ENCODE assay signal across 18 cellular contexts in the genomic region with DNA sequence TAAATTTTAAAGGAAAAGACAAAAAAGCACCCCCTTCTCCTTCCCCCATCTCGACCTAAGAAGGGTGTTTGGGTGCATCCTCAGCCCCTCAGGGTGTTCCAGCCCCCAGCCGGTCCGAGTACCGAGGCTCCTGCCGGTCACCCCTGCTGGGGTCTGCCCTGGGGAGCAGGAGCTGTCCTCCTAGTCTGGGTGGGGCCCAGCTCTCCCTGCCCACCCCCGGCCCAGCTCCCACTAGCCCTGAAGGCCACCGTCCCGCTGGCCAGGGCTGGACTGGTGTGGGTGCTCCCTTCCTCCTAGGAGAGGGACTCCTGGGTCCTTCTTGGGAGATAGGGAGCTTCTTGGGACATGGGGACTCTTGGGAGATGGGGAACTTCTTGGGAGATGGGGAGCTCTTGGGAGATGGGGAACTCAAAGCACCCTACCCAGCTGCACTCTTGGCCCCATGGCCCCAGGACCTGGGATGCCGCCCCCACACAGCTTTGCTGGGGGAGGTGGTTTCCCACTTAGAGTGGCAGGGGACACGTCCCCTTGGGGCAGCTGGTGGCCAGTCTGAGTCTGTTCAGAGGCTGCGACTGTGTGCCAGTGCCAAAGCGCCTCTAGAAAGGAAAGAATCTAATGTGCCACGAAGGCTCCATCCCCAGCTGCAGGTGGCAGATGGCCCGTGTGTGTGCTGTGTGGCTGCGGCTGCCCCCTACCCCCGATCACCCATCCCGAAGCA. TPM values are rescaled to one million over a fixed set of nuclear protein-coding genes. Genes with fewer than 3 reads are reported as not detected.
DNase-seq lines count a peak whose midpoint lies in the region; ATAC-seq and TF ChIP-seq lines count a peak whose summit lies in the region.
"Had no signal": no experiment of that assay in that cellular context is flagged by ENCODE, and none has a peak within 500 bp of the region (broad histone marks: within the 10 kb centered on the region; RNA-seq: fewer than 3 reads in every experiment).

No MANE protein-coding gene starts in this region.

- intact Hi-C loops in CD14-positive monocyte (cut with micrococcal nuclease) (no loop called here), right cardiac atrium (cut with DNase I) (no loop called here), sciatic nerve (cut with DNase I) (no loop called here), sigmoid colon (cut with DNase I) (no loop called here)

- H3K27ac ChIP-seq in right cardiac atrium (ENCODE audit: low read length): no peak overlapping the region
- H3K27ac ChIP-seq in sigmoid colon: no peak overlapping the region
- H3K27ac ChIP-seq: GM23248 had no signal

- H3K9me3 Mint-ChIP-seq in CD14-positive monocyte: peaks cover 0 to 1% (median 0%) of the 10 kb centered on the region in 7 donors
- H3K9me3 Mint-ChIP-seq: CD8-positive, alpha-beta T cell had no signal

- H3K36me3 ChIP-seq in sigmoid colon: no peaks in the 10 kb centered on the region

- no peak for TF ChIP-seq CTCF in CD14-positive monocyte (IDR thresholded peaks at IDR 0.05)
- TF ChIP-seq CTCF in sigmoid colon (IDR thresholded peaks at IDR 0.05): no peak

- 88% methylated on average over 17 of the region's 17 CpGs for WGBS in right cardiac atrium
- 82 to 89% methylated on average over 17 of the region's 17 CpGs for WGBS in sigmoid colon, 2 donors

- no peak for TF ChIP-seq POLR2A in sigmoid colon (IDR thresholded peaks at IDR 0.05)

- peaks cover 2 to 3% (median 2%) of the 10 kb centered on the region in 3 donors for H3K27me3 Mint-ChIP-seq in CD14-positive monocyte (ENCODE audit: low read depth in 3 of 3)

- H3K27ac Mint-ChIP-seq in CD14-positive monocyte: no peak overlapping the region
- H3K27ac Mint-ChIP-seq: CD8-positive, alpha-beta T cell had no signal

- no peak for ATAC-seq in activated CD4-positive, CD25-positive, alpha-beta regulatory T cell treated with anti-CD3 and anti-CD28 coated beads, Interleukin-2, amount 50 U/mL, for 24 hours
- no peak for ATAC-seq in right cardiac atrium
- ATAC-seq in sciatic nerve: no peak
- no peak for ATAC-seq in HG02973 (IDR thresholded peaks at IDR 0.05; ENCODE audit: unreplicated experiment)
- ATAC-seq: CD8-positive, alpha-beta T cell; HCT116; PC-3 had no signal

- H3K4me3 ChIP-seq in right cardiac atrium (ENCODE audit: low read length) (no peak overlapping the region), sigmoid colon (no peak overlapping the region)
- H3K4me3 ChIP-seq: GM23248 had no signal

- no peaks in the 10 kb centered on the region for H3K9me3 ChIP-seq in right cardiac atrium (ENCODE audit: control insufficient read depth, low read length)
- no peaks in the 10 kb centered on the region for H3K9me3 ChIP-seq in sigmoid colon

- no peaks in the 10 kb centered on the region for H3K4me1 Mint-ChIP-seq in CD14-positive monocyte

- no peak for TF ChIP-seq EP300 in sigmoid colon (IDR thresholded peaks at IDR 0.05)

- DNase-seq in activated CD4-positive, CD25-positive, alpha-beta regulatory T cell treated with anti-CD3 and anti-CD28 coated beads, Interleukin-2, amount 50 U/mL, for 72 hours: peak; percentile 7
- DNase-seq in CD14-positive monocyte (ENCODE audit: low spot score) (peak; percentile 38), right cardiac atrium (peak; percentile 7 to 27 (median 16)), sciatic nerve (ENCODE audit: low spot score) (peak; percentile 48), sigmoid colon (no peak), iPS-NIHi11 (ENCODE audit: low spot score) (no peak)
- DNase-seq: 8988T; CD8-positive, alpha-beta T cell; DMS79 treated with DMSO at 0.1 percent for 48 hours; GM23248; KBM-7; NCI-H2081 treated with DMSO at 0.1 percent for 48 hours; NCI-H510A; NCI-H774; PC-3 had no signal

- H3K4me3 Mint-ChIP-seq in CD14-positive monocyte: no peak overlapping the region
- H3K4me3 Mint-ChIP-seq: CD8-positive, alpha-beta T cell had no signal

- H3K4me1 ChIP-seq in right cardiac atrium (ENCODE audit: control insufficient read depth, insufficient read depth, low read length): no peaks in the 10 kb centered on the region
- H3K4me1 ChIP-seq in sigmoid colon: no peaks in the 10 kb centered on the region

- H3K27me3 ChIP-seq in right cardiac atrium (ENCODE audit: control insufficient read depth, insufficient read depth) (no peaks in the 10 kb centered on the region), sigmoid colon (no peaks in the 10 kb centered on the region)

- H3K36me3 Mint-ChIP-seq in CD14-positive monocyte: no peaks in the 10 kb centered on the region
- H3K36me3 Mint-ChIP-seq: CD8-positive, alpha-beta T cell had no signal

RNA-seq across cellular contexts. Expression of a gene that starts 44.5 kb away (rescaled TPM):
- polyA plus RNA-seq in CD14-positive monocyte (1 to 10 TPM; 1.5 to 1.7 TPM), right cardiac atrium (4.1 TPM), sigmoid colon (1 to 10 TPM; 2.4 to 9.1 (median 2.5) TPM)
- total RNA-seq in right cardiac atrium (1 to 10 TPM; 3.2 to 5.1 (median 4.2) TPM), sciatic nerve (16.4 TPM), sigmoid colon (1 to 10 TPM; 6.2 to 9.1 (median 6.7) TPM)

RNA-seq across cellular contexts. Expression of a gene that starts 44.8 kb away (rescaled TPM):
- polyA plus RNA-seq in CD14-positive monocyte: 100 to 1,000 TPM; 193 to 235 TPM
- 10 to 100 TPM; 83.6 to 93.9 (median 89.6) TPM for total RNA-seq in right cardiac atrium
- 50.3 TPM for polyA plus RNA-seq in right cardiac atrium
- total RNA-seq in sciatic nerve: 87.3 TPM
- total RNA-seq in sigmoid colon: 10 to 100 TPM; 49.0 to 56.2 (median 50.7) TPM
- polyA plus RNA-seq in sigmoid colon: 100 to 1,000 TPM in 1 of 3 donors, 10 to 100 TPM in 2; 40.8 to 113 (median 52.2) TPM

Comparison
In these comparisons a context has a peak if more than half of its experiments do, and no peak if none do; other contexts are left out.
1. DNase-seq: peak in activated CD4-positive, CD25-positive, alpha-beta regulatory T cell treated with anti-CD3 and anti-CD28 coated beads, Interleukin-2, amount 50 U/mL, for 72 hours (single experiment), CD14-positive monocyte (single experiment), right cardiac atrium (3 of 3) and sciatic nerve (single experiment); none in sigmoid colon (single experiment) and iPS-NIHi11 (single experiment).